Comparison of ENCODE assay signal across 1 cellular context in genomic region chr9:5628530-5629311, GRCh38.
TF ChIP-seq lines count a peak whose summit lies in the region.

Gene RIC1, plus strand, starts transcription at chr9:5629107. Its CDS starts 203 bp downstream, at chr9:5629310.

TF ChIP-seq in HepG2, 621 proteins besides CTCF, POLR2A, EP300 and RAD21 (continued from another document and continues in another):
- TF ChIP-seq, protein P1, sequence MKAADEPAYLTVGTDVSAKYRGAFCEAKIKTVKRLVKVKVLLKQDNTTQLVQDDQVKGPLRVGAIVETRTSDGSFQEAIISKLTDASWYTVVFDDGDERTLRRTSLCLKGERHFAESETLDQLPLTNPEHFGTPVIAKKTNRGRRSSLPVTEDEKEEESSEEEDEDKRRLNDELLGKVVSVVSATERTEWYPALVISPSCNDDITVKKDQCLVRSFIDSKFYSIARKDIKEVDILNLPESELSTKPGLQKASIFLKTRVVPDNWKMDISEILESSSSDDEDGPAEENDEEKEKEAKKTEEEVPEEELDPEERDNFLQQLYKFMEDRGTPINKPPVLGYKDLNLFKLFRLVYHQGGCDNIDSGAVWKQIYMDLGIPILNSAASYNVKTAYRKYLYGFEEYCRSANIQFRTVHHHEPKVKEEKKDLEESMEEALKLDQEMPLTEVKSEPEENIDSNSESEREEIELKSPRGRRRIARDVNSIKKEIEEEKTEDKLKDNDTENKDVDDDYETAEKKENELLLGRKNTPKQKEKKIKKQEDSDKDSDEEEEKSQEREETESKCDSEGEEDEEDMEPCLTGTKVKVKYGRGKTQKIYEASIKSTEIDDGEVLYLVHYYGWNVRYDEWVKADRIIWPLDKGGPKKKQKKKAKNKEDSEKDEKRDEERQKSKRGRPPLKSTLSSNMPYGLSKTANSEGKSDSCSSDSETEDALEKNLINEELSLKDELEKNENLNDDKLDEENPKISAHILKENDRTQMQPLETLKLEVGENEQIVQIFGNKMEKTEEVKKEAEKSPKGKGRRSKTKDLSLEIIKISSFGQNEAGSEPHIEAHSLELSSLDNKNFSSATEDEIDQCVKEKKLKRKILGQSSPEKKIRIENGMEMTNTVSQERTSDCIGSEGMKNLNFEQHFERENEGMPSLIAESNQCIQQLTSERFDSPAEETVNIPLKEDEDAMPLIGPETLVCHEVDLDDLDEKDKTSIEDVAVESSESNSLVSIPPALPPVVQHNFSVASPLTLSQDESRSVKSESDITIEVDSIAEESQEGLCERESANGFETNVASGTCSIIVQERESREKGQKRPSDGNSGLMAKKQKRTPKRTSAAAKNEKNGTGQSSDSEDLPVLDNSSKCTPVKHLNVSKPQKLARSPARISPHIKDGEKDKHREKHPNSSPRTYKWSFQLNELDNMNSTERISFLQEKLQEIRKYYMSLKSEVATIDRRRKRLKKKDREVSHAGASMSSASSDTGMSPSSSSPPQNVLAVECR (CRISPR knock-in tag; IDR thresholded peaks at IDR 0.05; ENCODE audit: borderline replicate concordance), result peak; percentile 64; the same call in 1 of the 2 replicates
- peak; percentile 29; the same call in 1 of the 2 replicates for TF ChIP-seq MED13 (CRISPR knock-in tag; IDR thresholded peaks at IDR 0.05)
- TF ChIP-seq STAT5B (CRISPR knock-in tag; IDR thresholded peaks at IDR 0.05), result no peak
- TF ChIP-seq ZBTB39 (CRISPR knock-in tag; IDR thresholded peaks at IDR 0.05), result 0 out of 2 replicates have a peak, but pooled peaks have one; percentile 28
- TF ChIP-seq TCF12 (IDR thresholded peaks at IDR 0.05), result no peak
- TF ChIP-seq TCF12 (CRISPR knock-in tag; IDR thresholded peaks at IDR 0.05), result no peak
- no peak for TF ChIP-seq SIX1 (CRISPR knock-in tag; IDR thresholded peaks at IDR 0.05; ENCODE audit: borderline replicate concordance)
- no peak; the same call in 1 of the 2 replicates for TF ChIP-seq ZFP90 (CRISPR knock-in tag; IDR thresholded peaks at IDR 0.05; ENCODE audit: borderline replicate concordance)
- TF ChIP-seq ZFYVE20 (CRISPR knock-in tag; IDR thresholded peaks at IDR 0.05; ENCODE audit: borderline replicate concordance, low read depth), result no peak
- TF ChIP-seq GTF3A (CRISPR knock-in tag; conservative IDR thresholded peaks at IDR 0.05), result no peak
- TF ChIP-seq ELK4 (CRISPR knock-in tag; IDR thresholded peaks at IDR 0.05; ENCODE audit: borderline replicate concordance), result no peak
- no peak for TF ChIP-seq FOSL2 (CRISPR knock-in tag; IDR thresholded peaks at IDR 0.05)
- TF ChIP-seq FOXO4 (CRISPR knock-in tag; conservative IDR thresholded peaks at IDR 0.05), result 0 out of 2 replicates have a peak, but pooled peaks have one; percentile 84
- TF ChIP-seq, protein P2, sequence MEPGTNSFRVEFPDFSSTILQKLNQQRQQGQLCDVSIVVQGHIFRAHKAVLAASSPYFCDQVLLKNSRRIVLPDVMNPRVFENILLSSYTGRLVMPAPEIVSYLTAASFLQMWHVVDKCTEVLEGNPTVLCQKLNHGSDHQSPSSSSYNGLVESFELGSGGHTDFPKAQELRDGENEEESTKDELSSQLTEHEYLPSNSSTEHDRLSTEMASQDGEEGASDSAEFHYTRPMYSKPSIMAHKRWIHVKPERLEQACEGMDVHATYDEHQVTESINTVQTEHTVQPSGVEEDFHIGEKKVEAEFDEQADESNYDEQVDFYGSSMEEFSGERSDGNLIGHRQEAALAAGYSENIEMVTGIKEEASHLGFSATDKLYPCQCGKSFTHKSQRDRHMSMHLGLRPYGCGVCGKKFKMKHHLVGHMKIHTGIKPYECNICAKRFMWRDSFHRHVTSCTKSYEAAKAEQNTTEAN (CRISPR knock-in tag; conservative IDR thresholded peaks at IDR 0.05), result no peak; the same call in 1 of the 2 replicates
- TF ChIP-seq, protein P3, sequence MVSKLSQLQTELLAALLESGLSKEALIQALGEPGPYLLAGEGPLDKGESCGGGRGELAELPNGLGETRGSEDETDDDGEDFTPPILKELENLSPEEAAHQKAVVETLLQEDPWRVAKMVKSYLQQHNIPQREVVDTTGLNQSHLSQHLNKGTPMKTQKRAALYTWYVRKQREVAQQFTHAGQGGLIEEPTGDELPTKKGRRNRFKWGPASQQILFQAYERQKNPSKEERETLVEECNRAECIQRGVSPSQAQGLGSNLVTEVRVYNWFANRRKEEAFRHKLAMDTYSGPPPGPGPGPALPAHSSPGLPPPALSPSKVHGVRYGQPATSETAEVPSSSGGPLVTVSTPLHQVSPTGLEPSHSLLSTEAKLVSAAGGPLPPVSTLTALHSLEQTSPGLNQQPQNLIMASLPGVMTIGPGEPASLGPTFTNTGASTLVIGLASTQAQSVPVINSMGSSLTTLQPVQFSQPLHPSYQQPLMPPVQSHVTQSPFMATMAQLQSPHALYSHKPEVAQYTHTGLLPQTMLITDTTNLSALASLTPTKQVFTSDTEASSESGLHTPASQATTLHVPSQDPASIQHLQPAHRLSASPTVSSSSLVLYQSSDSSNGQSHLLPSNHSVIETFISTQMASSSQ (IDR thresholded peaks at IDR 0.05; ENCODE audit: low read depth), result no peak
- TF ChIP-seq, protein P3 (CRISPR knock-in tag; IDR thresholded peaks at IDR 0.05; ENCODE audit: borderline replicate concordance), result 0 out of 2 replicates have a peak, but pooled peaks have one; percentile 22
- TF ChIP-seq, protein P4, sequence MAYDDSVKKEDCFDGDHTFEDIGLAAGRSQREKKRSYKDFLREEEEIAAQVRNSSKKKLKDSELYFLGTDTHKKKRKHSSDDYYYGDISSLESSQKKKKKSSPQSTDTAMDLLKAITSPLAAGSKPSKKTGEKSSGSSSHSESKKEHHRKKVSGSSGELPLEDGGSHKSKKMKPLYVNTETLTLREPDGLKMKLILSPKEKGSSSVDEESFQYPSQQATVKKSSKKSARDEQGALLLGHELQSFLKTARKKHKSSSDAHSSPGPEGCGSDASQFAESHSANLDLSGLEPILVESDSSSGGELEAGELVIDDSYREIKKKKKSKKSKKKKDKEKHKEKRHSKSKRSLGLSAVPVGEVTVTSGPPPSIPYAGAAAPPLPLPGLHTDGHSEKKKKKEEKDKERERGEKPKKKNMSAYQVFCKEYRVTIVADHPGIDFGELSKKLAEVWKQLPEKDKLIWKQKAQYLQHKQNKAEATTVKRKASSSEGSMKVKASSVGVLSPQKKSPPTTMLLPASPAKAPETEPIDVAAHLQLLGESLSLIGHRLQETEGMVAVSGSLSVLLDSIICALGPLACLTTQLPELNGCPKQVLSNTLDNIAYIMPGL (CRISPR knock-in tag; IDR thresholded peaks at IDR 0.05; ENCODE audit: borderline replicate concordance in 1 of 2, low read depth in 1 of 2), result peak in 1 of 2 experiments; percentile 64; a peak in 3 of 4 replicates
- peak; percentile 36; the same call in 1 of the 2 replicates for TF ChIP-seq NR2F2 (IDR thresholded peaks at IDR 0.05; ENCODE audit: borderline replicate concordance, low read depth)
- TF ChIP-seq GATAD2A (CRISPR knock-in tag; IDR thresholded peaks at IDR 0.05), result no peak
- TF ChIP-seq, protein P5, sequence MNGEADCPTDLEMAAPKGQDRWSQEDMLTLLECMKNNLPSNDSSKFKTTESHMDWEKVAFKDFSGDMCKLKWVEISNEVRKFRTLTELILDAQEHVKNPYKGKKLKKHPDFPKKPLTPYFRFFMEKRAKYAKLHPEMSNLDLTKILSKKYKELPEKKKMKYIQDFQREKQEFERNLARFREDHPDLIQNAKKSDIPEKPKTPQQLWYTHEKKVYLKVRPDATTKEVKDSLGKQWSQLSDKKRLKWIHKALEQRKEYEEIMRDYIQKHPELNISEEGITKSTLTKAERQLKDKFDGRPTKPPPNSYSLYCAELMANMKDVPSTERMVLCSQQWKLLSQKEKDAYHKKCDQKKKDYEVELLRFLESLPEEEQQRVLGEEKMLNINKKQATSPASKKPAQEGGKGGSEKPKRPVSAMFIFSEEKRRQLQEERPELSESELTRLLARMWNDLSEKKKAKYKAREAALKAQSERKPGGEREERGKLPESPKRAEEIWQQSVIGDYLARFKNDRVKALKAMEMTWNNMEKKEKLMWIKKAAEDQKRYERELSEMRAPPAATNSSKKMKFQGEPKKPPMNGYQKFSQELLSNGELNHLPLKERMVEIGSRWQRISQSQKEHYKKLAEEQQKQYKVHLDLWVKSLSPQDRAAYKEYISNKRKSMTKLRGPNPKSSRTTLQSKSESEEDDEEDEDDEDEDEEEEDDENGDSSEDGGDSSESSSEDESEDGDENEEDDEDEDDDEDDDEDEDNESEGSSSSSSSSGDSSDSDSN (CRISPR knock-in tag; IDR thresholded peaks at IDR 0.05), result no peak
- no peak for TF ChIP-seq ZNF24 (IDR thresholded peaks at IDR 0.05)
- TF ChIP-seq JUND (CRISPR knock-in tag; IDR thresholded peaks at IDR 0.05), result no peak
- TF ChIP-seq KDM6A (CRISPR knock-in tag; IDR thresholded peaks at IDR 0.05; ENCODE audit: low read depth), result no peak
- TF ChIP-seq ZSCAN29 (CRISPR knock-in tag; conservative IDR thresholded peaks at IDR 0.05), result no peak
- TF ChIP-seq GATA4 (IDR thresholded peaks at IDR 0.05; ENCODE audit: borderline replicate concordance, low read depth), result no peak
- TF ChIP-seq TEF (CRISPR knock-in tag; IDR thresholded peaks at IDR 0.05), result no peak
- TF ChIP-seq SRSF1 (optimal IDR thresholded peaks at IDR 0.05; ENCODE audit: low read depth, low read length), result peak; percentile 62
- TF ChIP-seq ZNF343 (CRISPR knock-in tag; IDR thresholded peaks at IDR 0.05), result 0 out of 2 replicates have a peak, but pooled peaks have one; percentile 38
- TF ChIP-seq ZNF720 (CRISPR knock-in tag; IDR thresholded peaks at IDR 0.05), result no peak
- no peak for TF ChIP-seq PBX2 (CRISPR knock-in tag; IDR thresholded peaks at IDR 0.05)
- no peak for TF ChIP-seq ZEB1 (IDR thresholded peaks at IDR 0.05; ENCODE audit: insufficient replicate concordance, low read depth)
- TF ChIP-seq ZNF616 (CRISPR knock-in tag; IDR thresholded peaks at IDR 0.05; ENCODE audit: low read depth), result peak; percentile 17; the same call in 1 of the 2 replicates
- TF ChIP-seq ZNF75D (CRISPR knock-in tag; IDR thresholded peaks at IDR 0.05; ENCODE audit: borderline replicate concordance), result no peak
